27 cellular contexts compared by ENCODE assay signal in genomic region chr4:124484940-124485339, GRCh38.
"Had no signal": no experiment of that assay in that cellular context is flagged by ENCODE, and none has a peak within 500 bp of the region (broad histone marks: within the 10 kb centered on the region; RNA-seq: fewer than 3 reads in every experiment).

No MANE protein-coding gene starts in this region.

- H3K4me3 Mint-ChIP-seq: naive thymus-derived CD8-positive, alpha-beta T cell; natural killer cell treated with Interleukin-12 subunit alpha and Interleukin-12 subunit beta and Interleukin-15 and Interleukin-18, amount 100 ng/mL, for 72 hours; nephron progenitor cell; neural crest cell; stimulated activated memory B cell treated with anti-CD40 and anti-IgM and Interleukin-4, amounts not matched to agents 10 μg/mL and 1 μg/mL and 100 μg/mL, for 72 hours; stimulated activated naive CD8-positive, alpha-beta T cell treated with anti-CD3 and anti-CD28 coated beads, Interleukin-15, amount 100 ng/mL, for 72 hours; type B pancreatic cell had no signal

- ATAC-seq: naive thymus-derived CD8-positive, alpha-beta T cell; natural killer cell treated with Interleukin-12 subunit alpha and Interleukin-12 subunit beta and Interleukin-15 and Interleukin-18, amount 100 ng/mL, for 72 hours; pancreas; psoas muscle; right cardiac atrium; right lobe of liver; stimulated activated memory B cell treated with anti-CD40 and anti-IgM and Interleukin-4, amounts not matched to agents 10 μg/mL and 1 μg/mL and 100 μg/mL, for 72 hours; stimulated activated naive CD8-positive, alpha-beta T cell treated with anti-CD3 and anti-CD28 coated beads, Interleukin-15, amount 100 ng/mL, for 72 hours; stimulated activated naive CD8-positive, alpha-beta T cell treated with anti-CD3 and anti-CD28 coated beads, Interleukin-15, Interleukin-2, amounts not matched to agents 100 U/mL and 50 U/mL, for 24 hours; upper lobe of right lung had no signal

- H3K36me3 Mint-ChIP-seq: naive thymus-derived CD8-positive, alpha-beta T cell; natural killer cell treated with Interleukin-12 subunit alpha and Interleukin-12 subunit beta and Interleukin-15 and Interleukin-18, amount 100 ng/mL, for 72 hours; stimulated activated memory B cell treated with anti-CD40 and anti-IgM and Interleukin-4, amounts not matched to agents 10 μg/mL and 1 μg/mL and 100 μg/mL, for 72 hours; type B pancreatic cell had no signal

- H3K27me3 Mint-ChIP-seq: natural killer cell treated with Interleukin-12 subunit alpha and Interleukin-12 subunit beta and Interleukin-15 and Interleukin-18, amount 100 ng/mL, for 72 hours; stimulated activated memory B cell treated with anti-CD40 and anti-IgM and Interleukin-4, amounts not matched to agents 10 μg/mL and 1 μg/mL and 100 μg/mL, for 72 hours; stimulated activated naive CD8-positive, alpha-beta T cell treated with anti-CD3 and anti-CD28 coated beads, Interleukin-15, amount 100 ng/mL, for 72 hours; type B pancreatic cell had no signal

- DNase-seq: naive thymus-derived CD8-positive, alpha-beta T cell; nephron progenitor cell; nucleus accumbens; pancreas; psoas muscle; right cardiac atrium; right lobe of liver; sigmoid colon; small intestine; stimulated activated CD4-positive, alpha-beta T cell treated with anti-CD3 and anti-CD28 coated beads, Interleukin-15, amount 100 ng/mL, for 24 hours; stimulated activated CD4-positive, alpha-beta T cell treated with anti-CD3 and anti-CD28 coated beads, Interleukin-2, amount 100 ng/mL, for 24 hours; stimulated activated CD4-positive, alpha-beta T cell treated with anti-CD3 and anti-CD28 coated beads, Interleukin-2, amount 100 ng/mL, for 48 hours; stimulated activated CD4-positive, alpha-beta T cell treated with anti-CD3 and anti-CD28 coated beads, Interleukin-4, amount 100 ng/mL, for 24 hours; stimulated activated naive CD4-positive, alpha-beta T cell; stimulated activated naive CD8-positive, alpha-beta T cell treated with anti-CD3 and anti-CD28 coated beads, Interleukin-15, amount 100 ng/mL, for 72 hours; stimulated activated naive CD8-positive, alpha-beta T cell treated with anti-CD3 and anti-CD28 coated beads, Interleukin-15, Interleukin-2, amounts not matched to agents 100 U/mL and 50 U/mL, for 24 hours; substantia nigra; testis; tibial artery; transverse colon; upper lobe of right lung; uterus had no signal

- H3K4me3 ChIP-seq: pancreas, psoas muscle, right lobe of liver, sigmoid colon, suprapubic skin, testis, tibial artery, transverse colon, upper lobe of right lung, uterus had no signal

- H3K4me1 Mint-ChIP-seq: naive thymus-derived CD8-positive, alpha-beta T cell; stimulated activated memory B cell treated with anti-CD40 and anti-IgM and Interleukin-4, amounts not matched to agents 10 μg/mL and 1 μg/mL and 100 μg/mL, for 72 hours; stimulated activated naive CD8-positive, alpha-beta T cell treated with anti-CD3 and anti-CD28 coated beads, Interleukin-15, amount 100 ng/mL, for 72 hours had no signal

- H3K9me3 Mint-ChIP-seq: natural killer cell treated with Interleukin-12 subunit alpha and Interleukin-12 subunit beta and Interleukin-15 and Interleukin-18, amount 100 ng/mL, for 72 hours; nephron progenitor cell; stimulated activated memory B cell treated with anti-CD40 and anti-IgM and Interleukin-4, amounts not matched to agents 10 μg/mL and 1 μg/mL and 100 μg/mL, for 72 hours; stimulated activated naive CD8-positive, alpha-beta T cell treated with anti-CD3 and anti-CD28 coated beads, Interleukin-15, amount 100 ng/mL, for 72 hours had no signal

- H3K27ac Mint-ChIP-seq: naive thymus-derived CD8-positive, alpha-beta T cell; natural killer cell treated with Interleukin-12 subunit alpha and Interleukin-12 subunit beta and Interleukin-15 and Interleukin-18, amount 100 ng/mL, for 72 hours; nephron progenitor cell; stimulated activated memory B cell treated with anti-CD40 and anti-IgM and Interleukin-4, amounts not matched to agents 10 μg/mL and 1 μg/mL and 100 μg/mL, for 72 hours; stimulated activated naive CD8-positive, alpha-beta T cell treated with anti-CD3 and anti-CD28 coated beads, Interleukin-15, amount 100 ng/mL, for 72 hours; type B pancreatic cell had no signal
